ENCODE assay signal across 31 cellular contexts in genomic region chr10:37344413-37344812, GRCh38.
"Had no signal": no experiment of that assay in that cellular context is flagged by ENCODE, and none has a peak within 500 bp of the region (broad histone marks: within the 10 kb centered on the region; RNA-seq: fewer than 3 reads in every experiment).

No MANE protein-coding gene starts in this region.

- H3K9me3 ChIP-seq: adrenal gland, ascending aorta, body of pancreas, breast epithelium had no signal

- DNase-seq: activated effector memory CD4-positive, alpha-beta T cell treated with anti-CD3 and anti-CD28 coated beads, Interleukin-2, amount 50 U/mL, for 16 hours; activated effector memory CD4-positive, alpha-beta T cell treated with Interleukin-2 at 50 U/mL for 16 hours; activated gamma-delta T cell; activated gamma-delta T cell treated with Interleukin-2 at 50 U/mL for 16 hours; activated naive CD4-positive, alpha-beta T cell; activated naive CD4-positive, alpha-beta T cell treated with anti-CD3 and anti-CD28 coated beads for 36 hours; activated naive CD4-positive, alpha-beta T cell treated with anti-CD3 and anti-CD28 coated beads, Interleukin-2, amount 10 ng/mL, durations not matched to agents 7 days and 5 days; activated naive CD4-positive, alpha-beta T cell treated with anti-CD3 and anti-CD28 coated beads, Interleukin-2, amount 50 U/mL, for 16 hours; activated naive CD4-positive, alpha-beta T cell treated with Interleukin-2 at 50 U/mL for 16 hours; activated naive CD8-positive, alpha-beta T cell treated with anti-CD3 and anti-CD28 coated beads for 36 hours; activated naive CD8-positive, alpha-beta T cell treated with anti-CD3 and anti-CD28 coated beads, Interleukin-2, amount 10 ng/mL, durations not matched to agents 7 days and 5 days; activated naive CD8-positive, alpha-beta T cell treated with anti-CD3 and anti-CD28 coated beads, Interleukin-2, amount 50 U/mL, for 24 hours; activated T-cell treated with anti-CD3 and anti-CD28 coated beads, Interleukin-2, amount 50 U/mL, for 1 hour; activated T-cell treated with anti-CD3 and anti-CD28 coated beads, Interleukin-2, amount 50 U/mL, for 24 hours; activated T-cell treated with anti-CD3 and anti-CD28 coated beads, Interleukin-2, amount 50 U/mL, for 4 hours; activated T-cell treated with anti-CD3 and anti-CD28 coated beads, Interleukin-2, amount 50 U/mL, for 72 hours; adrenal gland; amniotic stem cell; amygdala; anterior cingulate cortex; aorta; body of pancreas; brain microvascular endothelial cell; caudate nucleus; central memory CD4-positive, alpha-beta T cell; cerebellar nuclear complex had no signal

- H3K36me3 ChIP-seq: adrenal gland, ascending aorta, brain microvascular endothelial cell, breast epithelium, cardiac muscle cell had no signal

- H3K4me3 ChIP-seq: adrenal gland, ascending aorta, body of pancreas, breast epithelium, cardiac muscle cell had no signal

- ATAC-seq: activated naive CD4-positive, alpha-beta T cell treated with anti-CD3 and anti-CD28 coated beads, Interleukin-2, amount 50 U/mL, for 72 hours; activated naive CD8-positive, alpha-beta T cell treated with anti-CD3 and anti-CD28 coated beads, Interleukin-2, amount 50 U/mL, for 24 hours; activated T-cell treated with anti-CD3 and anti-CD28 coated beads, Interleukin-2, amount 50 U/mL, for 4 hours; activated T-cell treated with anti-CD3 and anti-CD28 coated beads, Interleukin-2, amount 50 U/mL, for 72 hours; activated T-helper 17 cell treated with anti-CD3 and anti-CD28 coated beads, Interleukin-2, amount 50 U/mL, for 72 hours; body of pancreas had no signal

- H3K27ac ChIP-seq: adrenal gland, ascending aorta, body of pancreas, brain microvascular endothelial cell, breast epithelium, cardiac muscle cell had no signal

- H3K4me1 ChIP-seq: adrenal gland, ascending aorta, body of pancreas, breast epithelium had no signal

- H3K27me3 ChIP-seq: adrenal gland, ascending aorta, body of pancreas, brain microvascular endothelial cell, breast epithelium, cardiac muscle cell had no signal
